In genomic region chr11:69643646-69644045, GRCh38 we compare ENCODE assay signal across 8 cellular contexts. TPM values are rescaled to one million over a fixed set of nuclear protein-coding genes. Genes with fewer than 3 reads are reported as not detected.
DNase-seq lines count a peak whose midpoint lies in the region; ATAC-seq, FAIRE-seq and TF ChIP-seq lines count a peak whose summit lies in the region.

No MANE protein-coding gene starts in this region.

- H3K27ac ChIP-seq in A549 (peak overlapping the region; percentile 95 to 96), brain microvascular endothelial cell (no peak overlapping the region), mesodermal cell (ENCODE audit: low read depth, low read length, severe bottlenecking) (peak overlapping the region; percentile 78)

- in situ Hi-C loops in brain microvascular endothelial cell (cut with HindIII; ENCODE audit: low pct_ligation_motif_present, low sequenced_read_pairs), result no loop called here

- TF ChIP-seq EP300 in A549 (IDR thresholded peaks at IDR 0.05), result no peak

- 19% methylated on average over 14 of the region's 27 CpGs for WGBS in A549 (ENCODE audit: missing lambda C conversion rate)
- WGBS in mesodermal cell (ENCODE audit: insufficient coverage in 2 of 2), 2 experiments, result 74 to 78% methylated on average over 23 to 25 of the region's 27 CpGs

- peak overlapping the region; percentile 91 for H3K4me3 ChIP-seq in A549
- H3K4me3 ChIP-seq in HFF-Myc (replicated peaks; ENCODE audit: low read depth, low read length), result peak overlapping the region; percentile 99
- H3K4me3 ChIP-seq in brain microvascular endothelial cell (ENCODE audit: low read depth, low read length), result peak overlapping the region; percentile 98
- peak overlapping the region; percentile 97 for H3K4me3 ChIP-seq in mesodermal cell (ENCODE audit: extremely low read depth, insufficient read depth, low read length, poor library complexity, severe bottlenecking)

- CTCF ChIA-PET in A549 (lab: Yijun Ruan, JAX), result interaction anchor here (0.6 to 8.0 kb wide), 61 partner anchors 10 to 810 kb away, joined by 3 to 262 read pairs (median 4); partner anchors contain the start of genes LTO1 and MYEOV

- H3K9me3 ChIP-seq in A549 (no peaks in the 10 kb centered on the region), mesodermal cell (ENCODE audit: control insufficient read depth, low read length) (no peaks in the 10 kb centered on the region)

- H3K4me2 ChIP-seq in A549, result peak overlapping the region; percentile 88

- ATAC-seq in A549 (no peak), HG03175 (IDR thresholded peaks at IDR 0.05; ENCODE audit: unreplicated experiment) (no peak)

- peak; percentile 47 for TF ChIP-seq CTCF in A549 (IDR thresholded peaks at IDR 0.05)
- TF ChIP-seq CTCF in HFF-Myc (IDR thresholded peaks at IDR 0.05; ENCODE audit: low read depth, low read length, missing control alignments), result no peak
- no peak for TF ChIP-seq CTCF in brain microvascular endothelial cell (IDR thresholded peaks at IDR 0.05; ENCODE audit: low read depth, low read length, missing control alignments)

- H3K36me3 ChIP-seq in brain microvascular endothelial cell (replicated peaks), result peaks cover 56% of the 10 kb centered on the region
- H3K36me3 ChIP-seq in mesodermal cell (ENCODE audit: control insufficient read depth, insufficient read depth, low read length), result peaks cover 67% of the 10 kb centered on the region

- DNase-seq in A549 (ENCODE audit: low read depth in 1 of 2, low spot score in 1 of 2) (no peak), HFF-Myc (ENCODE audit: extremely low read depth, low read depth) (no peak), brain microvascular endothelial cell (no peak), NCI-H526 (lab: John Stamatoyannopoulos, UW) (no peak), LoVo (ENCODE audit: low spot score) (no peak)
- DNase-seq in effector CD8-positive, alpha-beta T cell (lab: John Stamatoyannopoulos, UW), result no peak

- H3K27me3 ChIP-seq in brain microvascular endothelial cell (replicated peaks), result no peaks in the 10 kb centered on the region

- POLR2A ChIA-PET in A549 (lab: Yijun Ruan, JAX), result interaction anchor here (1.2 to 8.9 kb wide), 3 partner anchors 147 to 542 kb away, joined by 3 to 188 read pairs (median 4); partner anchors contain the start of gene MYEOV

- H3K4me1 ChIP-seq in A549 (peaks cover 47% of the 10 kb centered on the region), mesodermal cell (ENCODE audit: control insufficient read depth, insufficient read depth, low read length, poor library complexity, severe bottlenecking) (peaks cover 35% of the 10 kb centered on the region)

- TF ChIP-seq RAD21 in A549 (conservative IDR thresholded peaks at IDR 0.05 in 1 of 2, IDR thresholded peaks at IDR 0.05 in 1 of 2), result no peak; a peak in 1 of 5 replicates

- no peak for FAIRE-seq in A549 (lab: Jason Lieb, UNC)

- peak; percentile 11; the same call in 1 of the 2 replicates for TF ChIP-seq POLR2A in A549 (IDR thresholded peaks at IDR 0.05; ENCODE audit: low read length)

TF ChIP-seq in A549, 52 proteins besides CTCF, POLR2A, EP300 and RAD21:
- TF ChIP-seq POLR2AphosphoS2 (conservative IDR thresholded peaks at IDR 0.05; ENCODE audit: low read length), result no peak
- no peak for TF ChIP-seq RARB (CRISPR knock-in tag; IDR thresholded peaks at IDR 0.05)
- TF ChIP-seq MYC (IDR thresholded peaks at IDR 0.05; ENCODE audit: borderline replicate concordance, low read length), result 0 out of 2 replicates have a peak, but pooled peaks have one; percentile 20

RNA-seq across cellular contexts. Expression of gene CCND1, which starts 2.7 kb away (rescaled TPM):
- polyA plus RNA-seq in A549 (2011; rRNA removed) (106 and 136 TPM in 2 replicates), A549 (2017; fragmentation: RNase III; extraction: RNeasy Plus Mini Kit Qiagen cat#74134 plus additional on column Dnase treatment) (125 to 157 TPM (median 131 TPM) in 3 replicates)
- 219 and 249 TPM in 2 replicates for polyA plus RNA-seq in A549 (2012; cell fraction: cytosol; rRNA removed)
- polyA plus RNA-seq in A549 (2012; cell fraction: nucleus; rRNA removed), result 343 and 460 TPM in 2 replicates
- 276 and 347 TPM in 2 replicates for polyA minus RNA-seq in A549 (2011; rRNA and poly(A)+ RNA removed)
- polyA plus RNA-seq in mesodermal cell (2013, experiment 1 of 2), result 278 TPM
- 285 TPM for polyA plus RNA-seq in mesodermal cell (2013, experiment 2 of 2)

RNA-seq across cellular contexts. Expression of gene LTO1, which starts 31.5 kb away (rescaled TPM):
- polyA plus RNA-seq in A549 (2011; rRNA removed) (20.0 and 25.1 TPM in 2 replicates), A549 (2017; fragmentation: RNase III; extraction: RNeasy Plus Mini Kit Qiagen cat#74134 plus additional on column Dnase treatment) (27.0 to 30.3 TPM (median 29.7 TPM) in 3 replicates)
- polyA plus RNA-seq in A549 (2012; cell fraction: cytosol; rRNA removed), result 27.7 TPM in 2 replicates
- polyA plus RNA-seq in A549 (2012; cell fraction: nucleus; rRNA removed), result 31.5 and 54.7 TPM in 2 replicates
- 11.0 TPM in 2 replicates for polyA minus RNA-seq in A549 (2011; rRNA and poly(A)+ RNA removed)
- polyA plus RNA-seq in mesodermal cell (2013, experiment 1 of 2), result 12.1 TPM
- 13.3 TPM for polyA plus RNA-seq in mesodermal cell (2013, experiment 2 of 2)
